In genomic region chr12:113934060-113934829, GRCh38 we compare ENCODE assay signal across 19 cellular contexts. TPM values are rescaled to one million over a fixed set of nuclear protein-coding genes. Genes with fewer than 3 reads are reported as not detected.
DNase-seq lines count a peak whose midpoint lies in the region; ATAC-seq, FAIRE-seq and TF ChIP-seq lines count a peak whose summit lies in the region.
"Had no signal": no experiment of that assay in that cellular context is flagged by ENCODE, and none has a peak within 500 bp of the region (broad histone marks: within the 10 kb centered on the region; RNA-seq: fewer than 3 reads in every experiment).

No MANE protein-coding gene starts in this region.

- H3K4me2 ChIP-seq in K562 (ENCODE audit: insufficient read depth, low read length) (peak overlapping the region; percentile 56; the same call in 1 of the 2 replicates), OCI-LY7 (ENCODE audit: low read length) (no peak overlapping the region)

- TF ChIP-seq EP300 in K562 (IDR thresholded peaks at IDR 0.05; ENCODE audit: low read length) = no peak

- H3K4me3 Mint-ChIP-seq in activated T-cell treated with anti-CD3 and anti-CD28 coated beads, Interleukin-2, amount 50 U/mL, for 24 hours = no peak overlapping the region
- H3K4me3 Mint-ChIP-seq in T-cell = no peak overlapping the region
- H3K4me3 Mint-ChIP-seq: CD4-positive, alpha-beta memory T cell had no signal

- H2AFZ ChIP-seq in K562 (ENCODE audit: low read depth, low read length) (no peak overlapping the region), OCI-LY7 (ENCODE audit: low read length) (no peak overlapping the region)

- peak overlapping the region in 1 of 2 experiments; percentile 51; a peak in 1 of 4 replicates for H3K9ac ChIP-seq in K562 (ENCODE audit: insufficient read depth in 1 of 2, low read depth in 2 of 2, low read length in 2 of 2)

- POLR2A ChIA-PET in K562 (lab: Yijun Ruan, JAX) = interaction anchor here (0.6 kb wide), 1 partner anchor 212 kb away, joined by 3 read pairs; no protein-coding TSS in a partner anchor
- POLR2A ChIA-PET in OCI-LY7 (lab: Charles Lee) = no interaction called here
- POLR2A ChIA-PET in T-cell (lab: Charles Lee) = no interaction called here

- H3K27me3 ChIP-seq in K562 (ENCODE audit: control insufficient read depth in 2 of 2, insufficient read depth in 2 of 2, low read length in 2 of 2) = no peaks in the 10 kb centered on the region

- BruUV-seq in K562 (replicated peaks; lab: Mats Ljungman, UMichigan) (no TSS peak), OCI-LY7 (replicated peaks; lab: Mats Ljungman, UMichigan) (no TSS peak)

- peaks cover 38 to 41% of the 10 kb centered on the region in 2 experiments for H3K4me1 ChIP-seq in K562 (replicated peaks in 1 of 2; ENCODE audit: control insufficient read depth in 2 of 2, insufficient read depth in 2 of 2, low read length in 2 of 2)
- H3K4me1 ChIP-seq in OCI-LY7 (ENCODE audit: insufficient read depth, low read length, poor library complexity, severe bottlenecking) = no peaks in the 10 kb centered on the region

- H3K36me3 Mint-ChIP-seq in activated T-cell treated with anti-CD3 and anti-CD28 coated beads, Interleukin-2, amount 50 U/mL, for 24 hours (ENCODE audit: low read depth) = peaks cover 99% of the 10 kb centered on the region
- peaks cover 56% of the 10 kb centered on the region for H3K36me3 Mint-ChIP-seq in T-cell

- H3K27ac ChIP-seq in K562 (ENCODE audit: extremely low read depth, low read depth, low read length) (peak overlapping the region; percentile 74; the same call in 2 of the 3 replicates), substantia nigra (ENCODE audit: low read depth, low read length, poor library complexity, severe bottlenecking) (peak overlapping the region; percentile 26), OCI-LY7 (ENCODE audit: low read depth, low read length, poor library complexity, severe bottlenecking) (no peak overlapping the region)
- H3K27ac ChIP-seq: 22Rv1 had no signal

- no peak for TF ChIP-seq RAD21 in K562 (CRISPR knock-in tag; conservative IDR thresholded peaks at IDR 0.05 in 1 of 2, IDR thresholded peaks at IDR 0.05 in 1 of 2)

- TF ChIP-seq POLR2A in K562 (conservative IDR thresholded peaks at IDR 0.05) (no peak), erythroblast (IDR thresholded peaks at IDR 0.05; ENCODE audit: low read length) (no peak)

- peaks cover 23% of the 10 kb centered on the region for H3K4me1 Mint-ChIP-seq in activated T-cell treated with anti-CD3 and anti-CD28 coated beads, Interleukin-2, amount 50 U/mL, for 24 hours (ENCODE audit: low read depth)
- peaks cover 9 to 16% (median 10%) of the 10 kb centered on the region in 3 donors for H3K4me1 Mint-ChIP-seq in T-cell

- no peaks in the 10 kb centered on the region for H3K9me3 Mint-ChIP-seq in activated T-cell treated with anti-CD3 and anti-CD28 coated beads, Interleukin-2, amount 50 U/mL, for 24 hours
- H3K9me3 Mint-ChIP-seq in T-cell = no peaks in the 10 kb centered on the region
- H3K9me3 Mint-ChIP-seq: CD4-positive, alpha-beta memory T cell had no signal

- no peaks in the 10 kb centered on the region for H3K9me2 ChIP-seq in OCI-LY7 (ENCODE audit: insufficient read depth, low read length)

- H3K4me3 ChIP-seq in K562 (no peak overlapping the region), OCI-LY7 (ENCODE audit: low read depth, low read length, poor library complexity, severe bottlenecking) (no peak overlapping the region)

- TF ChIP-seq CTCF in K562 (IDR thresholded peaks at IDR 0.05 in 2 of 3, conservative IDR thresholded peaks at IDR 0.05 in 1 of 3; ENCODE audit: insufficient read depth in 2 of 3, low read depth in 1 of 3, low read length in 3 of 3) = no peak
- TF ChIP-seq CTCF in OCI-LY7 (conservative IDR thresholded peaks at IDR 0.05; ENCODE audit: low read length) = no peak

- H3K36me3 ChIP-seq in K562 (ENCODE audit: control insufficient read depth, insufficient read depth, low read length) (peaks cover 75% of the 10 kb centered on the region; the same call in 2 of the 3 replicates), OCI-LY7 (ENCODE audit: insufficient read depth, low read length) (peaks cover 34% of the 10 kb centered on the region; the same call in 1 of the 2 replicates)

- WGBS in K562 (ENCODE audit: insufficient coverage, low coverage, missing lambda C conversion rate) = 82% methylated on average over 14 of the region's 14 CpGs

- no peaks in the 10 kb centered on the region for H3K27me3 Mint-ChIP-seq in activated T-cell treated with anti-CD3 and anti-CD28 coated beads, Interleukin-2, amount 50 U/mL, for 24 hours
- no peaks in the 10 kb centered on the region for H3K27me3 Mint-ChIP-seq in T-cell
- H3K27me3 Mint-ChIP-seq: CD4-positive, alpha-beta memory T cell had no signal

- H3K9me3 ChIP-seq in K562 (replicated peaks; ENCODE audit: control insufficient read depth, insufficient read depth, low read depth, low read length) (no peaks in the 10 kb centered on the region), OCI-LY7 (ENCODE audit: low read length) (no peaks in the 10 kb centered on the region)

- CTCF ChIA-PET in K562 (lab: Yijun Ruan, JAX; ENCODE audit: low intra/inter-chr PET ratio) (no interaction called here), OCI-LY7 (lab: Charles Lee; ENCODE audit: unreplicated experiment) (no interaction called here), T-cell (lab: Charles Lee) (no interaction called here)

- peaks cover 10% of the 10 kb centered on the region for H3K9me1 ChIP-seq in K562 (ENCODE audit: control insufficient read depth, insufficient read depth, low read length)

- intact Hi-C loops in K562 (cut with micrococcal nuclease) (loop anchor here (5.0 kb wide), 1 partner anchor 287 kb away; no protein-coding TSS in a partner anchor), OCI-LY7 (cut with micrococcal nuclease; ENCODE audit: unreplicated experiment) (no loop called here)

- DNase-seq in activated T-cell treated with anti-CD3 and anti-CD28 coated beads, Interleukin-2, amount 50 U/mL, for 24 hours = no peak
- DNase-seq in activated T-cell treated with anti-CD3 and anti-CD28 coated beads, Interleukin-2, amount 50 U/mL, for 48 hours = no peak
- DNase-seq in K562 (ENCODE audit: extremely low read depth in 1 of 4, low spot score in 3 of 4) (peak in 1 of 4 experiments; percentile 18), erythroblast (lab: John Stamatoyannopoulos, UW) (peak; percentile 27 to 32), substantia nigra (lab: John Stamatoyannopoulos, UW) (no peak), OCI-LY7 (ENCODE audit: low spot score) (no peak), T-cell (no peak)
- no peak for DNase-seq in activated effector memory CD4-positive, alpha-beta T cell treated with Interleukin-2 at 50 U/mL for 16 hours
- DNase-seq: CD4-positive, alpha-beta memory T cell; DMS79; HCEC 1CT; Kasumi-1; MM.1S; NCI-H1092 treated with DMSO at 0.1 percent for 48 hours; NCI-H1694; NCI-H510A treated with DMSO at 0.1 percent for 48 hours; NCI-H82 had no signal

- peak overlapping the region; percentile 27 for H3K27ac Mint-ChIP-seq in activated T-cell treated with anti-CD3 and anti-CD28 coated beads, Interleukin-2, amount 50 U/mL, for 24 hours
- H3K27ac Mint-ChIP-seq in T-cell = no peak overlapping the region
- H3K27ac Mint-ChIP-seq: CD4-positive, alpha-beta memory T cell had no signal

- H3K79me2 ChIP-seq in K562 (ENCODE audit: control insufficient read depth, insufficient read depth, low read length) (no peaks in the 10 kb centered on the region), OCI-LY7 (ENCODE audit: insufficient read depth, low read depth, low read length) (no peaks in the 10 kb centered on the region)

- FAIRE-seq in K562 (lab: Jason Lieb, UNC) = peak; percentile 19
- FAIRE-seq: D721Med had no signal

- H4K20me1 ChIP-seq in K562 (replicated peaks; ENCODE audit: control insufficient read depth, insufficient read depth, low read length) = no peaks in the 10 kb centered on the region; the same call in 1 of the 2 replicates
- no peaks in the 10 kb centered on the region for H4K20me1 ChIP-seq in OCI-LY7 (ENCODE audit: insufficient read depth, low read length)

- ATAC-seq in K562 (no peak), T-cell (replicated peaks in 1 of 4) (no peak)

- in situ Hi-C loops in K562 (cut with MboI) = no loop called here

TF ChIP-seq in K562, 482 proteins besides CTCF, POLR2A, EP300 and RAD21 (continues in another document):
- TF ChIP-seq MAZ (CRISPR knock-in tag; conservative IDR thresholded peaks at IDR 0.05 in 1 of 2, IDR thresholded peaks at IDR 0.05 in 1 of 2) = 0 out of 4 replicates have a peak, but pooled peaks of 1 of the 2 experiments have one; percentile 17
- TF ChIP-seq SMARCA5 (IDR thresholded peaks at IDR 0.05) = 0 out of 2 replicates have a peak, but pooled peaks have one; percentile 59
- TF ChIP-seq HDAC2 (IDR thresholded peaks at IDR 0.05) = peak; percentile 21; the same call in 1 of the 2 replicates
- TF ChIP-seq BCOR (IDR thresholded peaks at IDR 0.05) = peak; percentile 80

RNA-seq across cellular contexts. Expression of gene RBM19, which starts 31.9 kb away (rescaled TPM):
- total RNA-seq in K562 (2011; cell fraction: chromatin; rRNA removed; ENCODE audit: low replicate concordance) = 62.4 and 97.5 TPM in 2 replicates
- 44.2 and 51.4 TPM in 2 replicates for total RNA-seq in K562 (2011; cell fraction: nucleolus; rRNA removed)
- total RNA-seq in K562 (2011; cell fraction: nucleoplasm; rRNA removed) = 50.4 and 55.4 TPM in 2 replicates
- total RNA-seq in K562 (2014; rRNA removed) = 50.4 and 51.0 TPM in 2 replicates
- total RNA-seq in K562 (2014; rRNA removed; fragmentation: Illumina TruSeq; extraction: Trizol) = 30.9 and 34.5 TPM in 2 replicates
- 42.1 and 45.2 TPM in 2 replicates for total RNA-seq in K562 (2015; rRNA removed; fragmentation: Illumina TruSeq; extraction: Trizol)
- 51.5 and 58.4 TPM in 2 replicates for total RNA-seq in K562 (2021)
- 22.4 and 22.6 TPM in 2 replicates for polyA plus RNA-seq in K562 (2011; rRNA removed)
- polyA plus RNA-seq in K562 (2011; cell fraction: cytosol; rRNA removed) = 16.8 and 23.2 TPM in 2 replicates
- polyA plus RNA-seq in K562 (2011; cell fraction: nucleus; rRNA removed) = 63.1 and 103 TPM in 2 replicates
- polyA plus RNA-seq in K562 (2012) = 23.4 and 32.8 TPM in 2 replicates
- 37.9 TPM in 2 replicates for polyA plus RNA-seq in K562 (2014; fragmentation: Illumina TruSeq; extraction: Trizol)
- 10 to 100 TPM; 16.0 to 19.5 TPM for polyA plus RNA-seq in K562 (2014; fragmentation: Nextera tagmentation; extraction: Ambion mirVana)
- polyA plus RNA-seq in K562 (2014; rRNA removed) = 49.7 and 53.4 TPM in 2 replicates
- 26.9 and 34.1 TPM in 2 replicates for polyA minus RNA-seq in K562 (2011; rRNA and poly(A)+ RNA removed)
- 21.8 and 27.6 TPM in 2 replicates for polyA minus RNA-seq in K562 (2011; cell fraction: cytosol; rRNA and poly(A)+ RNA removed)
- polyA minus RNA-seq in K562 (2011; cell fraction: nucleus; rRNA and poly(A)+ RNA removed) = 41.9 and 53.0 TPM in 2 replicates
- 30.8 and 37.8 TPM in 2 replicates for total RNA-seq in OCI-LY7 (2014; rRNA removed; shearing (Covaris generic))
- 37.7 and 46.2 TPM in 2 replicates for total RNA-seq in OCI-LY7 (2022)
- 10 to 100 TPM; 57.9 to 80.3 (median 78.3) TPM for total RNA-seq in T-cell

Comparison
In these comparisons a context has a peak if more than half of its experiments do, and no peak if none do; other contexts are left out.
1. DNase-seq: peak in erythroblast (2 of 2); none in activated T-cell treated with anti-CD3 and anti-CD28 coated beads, Interleukin-2, amount 50 U/mL, for 24 hours (single experiment), activated T-cell treated with anti-CD3 and anti-CD28 coated beads, Interleukin-2, amount 50 U/mL, for 48 hours (0 of 2), substantia nigra (0 of 49), activated effector memory CD4-positive, alpha-beta T cell treated with Interleukin-2 at 50 U/mL for 16 hours (single experiment), OCI-LY7 (single experiment) and T-cell (0 of 34).